ENCODE assay signal across 8 cellular contexts in the genomic region with DNA sequence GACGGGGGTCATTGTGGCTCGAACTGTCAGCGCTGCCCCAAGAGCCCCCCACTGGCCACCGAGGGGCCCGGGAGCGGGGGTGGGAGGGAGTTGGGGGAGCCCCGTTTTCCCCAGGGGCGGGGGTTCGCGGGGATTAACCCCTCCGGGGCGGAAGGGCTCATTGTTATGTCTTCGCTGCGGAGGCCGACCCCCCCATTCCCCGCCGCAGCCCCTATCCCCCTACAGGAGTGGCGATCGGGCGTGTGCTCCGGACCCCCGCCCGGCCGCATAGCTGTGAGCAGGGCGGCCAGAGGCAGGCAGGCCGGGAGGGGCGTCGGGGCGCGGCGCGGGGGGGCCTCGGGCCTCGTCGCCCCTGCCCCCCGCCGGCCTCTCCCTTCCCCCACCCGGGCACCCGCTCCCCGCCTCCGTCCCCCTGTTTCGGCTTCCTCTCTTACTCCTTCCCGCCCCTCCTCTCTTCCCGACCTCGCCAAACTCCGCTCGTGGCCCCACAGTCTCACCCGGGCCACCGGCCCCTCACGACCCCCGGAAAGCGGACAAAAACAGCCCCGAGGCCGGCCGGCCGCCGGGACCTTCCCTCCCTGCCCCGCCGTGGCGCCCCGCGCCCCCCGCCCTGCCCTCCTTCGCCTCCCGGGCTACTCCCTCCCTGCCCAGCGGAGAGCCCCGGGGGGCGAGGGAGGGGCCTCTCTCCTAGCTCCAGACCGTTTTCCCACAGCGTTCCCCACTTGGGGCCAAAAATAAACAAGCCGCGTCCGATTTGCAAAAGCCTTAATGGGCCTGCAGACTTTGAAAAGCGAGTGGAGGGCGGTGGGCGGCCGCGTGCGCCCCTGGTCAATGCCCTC. TPM values are rescaled to one million over a fixed set of nuclear protein-coding genes. Genes with fewer than 3 reads are reported as not detected.
DNase-seq lines count a peak whose midpoint lies in the region; ATAC-seq and TF ChIP-seq lines count a peak whose summit lies in the region.

No MANE protein-coding gene starts in this region.

- H3K4me3 Mint-ChIP-seq in Caco-2 (ENCODE audit: unreplicated experiment): peak overlapping the region; percentile 84
- peak overlapping the region; percentile 98 for H3K4me3 Mint-ChIP-seq in activated naive CD4-positive, alpha-beta T cell treated with anti-CD3 and anti-CD28 coated beads, Interleukin-2, amount 50 U/mL, for 24 hours

- H3K27me3 ChIP-seq in Caco-2 (replicated peaks; ENCODE audit: control insufficient read depth, insufficient read depth, low read length) (no peaks in the 10 kb centered on the region), trophoblast cell (ENCODE audit: insufficient read depth, low read length) (no peaks in the 10 kb centered on the region)

- H3K9me3 Mint-ChIP-seq in Caco-2 (ENCODE audit: unreplicated experiment): no peaks in the 10 kb centered on the region
- H3K9me3 Mint-ChIP-seq in activated naive CD4-positive, alpha-beta T cell treated with anti-CD3 and anti-CD28 coated beads, Interleukin-2, amount 50 U/mL, for 24 hours: no peaks in the 10 kb centered on the region

- H2BK120ac ChIP-seq in trophoblast cell (ENCODE audit: insufficient read depth, low read length, poor library complexity): peak overlapping the region; percentile 63

- H3K36me3 Mint-ChIP-seq in Caco-2 (ENCODE audit: insufficient read depth, unreplicated experiment): peaks cover 18% of the 10 kb centered on the region
- H3K36me3 Mint-ChIP-seq in activated naive CD4-positive, alpha-beta T cell treated with anti-CD3 and anti-CD28 coated beads, Interleukin-2, amount 50 U/mL, for 24 hours: peaks cover 7% of the 10 kb centered on the region

- H3K4me3 ChIP-seq in Caco-2 (ENCODE audit: low read depth, low read length) (peak overlapping the region; percentile 76), LNCaP clone FGC (ENCODE audit: low read depth, low read length) (peak overlapping the region; percentile 74), trophoblast cell (ENCODE audit: low read depth, low read length) (peak overlapping the region; percentile 86)

- peaks cover 12% of the 10 kb centered on the region for H3K79me2 ChIP-seq in trophoblast cell (ENCODE audit: control insufficient read depth, insufficient read depth, low read length, poor library complexity)

- H3K4me1 ChIP-seq in Caco-2 (peaks cover 30% of the 10 kb centered on the region), trophoblast cell (ENCODE audit: control insufficient read depth in 1 of 2, insufficient read depth in 2 of 2, low read length in 2 of 2) (peaks cover 2 to 5% of the 10 kb centered on the region in 2 experiments)

- TF ChIP-seq CTCF in Caco-2 (IDR thresholded peaks at IDR 0.05; ENCODE audit: insufficient read depth in 1 of 2, low read depth in 1 of 2, low read length in 1 of 2, severe bottlenecking in 1 of 2, unreplicated experiment in 1 of 2): no peak
- no peak for TF ChIP-seq CTCF in LNCaP clone FGC (IDR thresholded peaks at IDR 0.05; ENCODE audit: control insufficient read depth, extremely low read depth, insufficient read depth)

- H3K4ac ChIP-seq in trophoblast cell (ENCODE audit: low read depth, low read length): peak overlapping the region; percentile 53

- CTCF ChIA-PET in Caco-2 (lab: Charles Lee): no interaction called here

- POLR2A ChIA-PET in Caco-2 (lab: Charles Lee): no interaction called here

- DNase-seq in Caco-2 (peak in 1 of 2 experiments; percentile 15), LNCaP clone FGC (ENCODE audit: low read depth) (no peak), Right ventricle myocardium inferior (ENCODE audit: missing footprints) (peak; percentile 70), trophoblast cell (peak in 1 of 2 donors; percentile 19), NCI-H446 treated with DMSO at 0.1 percent for 48 hours (lab: John Stamatoyannopoulos, UW) (no peak)

- H3K36me3 ChIP-seq in Caco-2 (ENCODE audit: control insufficient read depth, insufficient read depth, low read length) (no peaks in the 10 kb centered on the region; the same call in 1 of the 2 replicates), trophoblast cell (ENCODE audit: control insufficient read depth in 1 of 2, insufficient read depth in 2 of 2, low read length in 2 of 2) (no peaks in the 10 kb centered on the region)

- H4K8ac ChIP-seq in trophoblast cell (ENCODE audit: low read depth, low read length): peak overlapping the region; percentile 67

- H3K18ac ChIP-seq in trophoblast cell (ENCODE audit: low read length): peak overlapping the region; percentile 80

- H3K9ac ChIP-seq in trophoblast cell (ENCODE audit: low read length): peak overlapping the region; percentile 86

- H3K9me3 ChIP-seq in Caco-2 (no peaks in the 10 kb centered on the region), trophoblast cell (ENCODE audit: insufficient read depth, low read depth, low read length) (no peaks in the 10 kb centered on the region)

- intact Hi-C loops in Caco-2 (cut with micrococcal nuclease; ENCODE audit: unreplicated experiment): loop anchor here (10.0 kb wide), 1 partner anchor 622 kb away; no protein-coding TSS in a partner anchor
- intact Hi-C loops in Right ventricle myocardium inferior (cut with DNase I): loop anchor here (5.0 kb wide), 2 partner anchors 66 to 604 kb away; a partner anchor contains a TSS

- H3K27me3 Mint-ChIP-seq in Caco-2 (ENCODE audit: insufficient read depth, unreplicated experiment): no peaks in the 10 kb centered on the region
- H3K27me3 Mint-ChIP-seq in activated naive CD4-positive, alpha-beta T cell treated with anti-CD3 and anti-CD28 coated beads, Interleukin-2, amount 50 U/mL, for 24 hours: no peaks in the 10 kb centered on the region

- peaks cover 8% of the 10 kb centered on the region for H3K79me1 ChIP-seq in trophoblast cell (ENCODE audit: low read length)

- peak overlapping the region; percentile 67 for H3K27ac ChIP-seq in trophoblast cell (ENCODE audit: low read depth, low read length)

- WGBS in trophoblast cell (ENCODE audit: extremely low coverage, insufficient coverage, insufficient read length): no CpG with 5 or more reads among the region's 79 CpGs

- H2BK5ac ChIP-seq in trophoblast cell (ENCODE audit: low read depth, low read length, poor library complexity): no peak overlapping the region

- no peak overlapping the region for H2AK5ac ChIP-seq in trophoblast cell (ENCODE audit: low read length)

- H3K4me2 ChIP-seq in trophoblast cell (ENCODE audit: low read length): peak overlapping the region; percentile 71

- H3K23ac ChIP-seq in trophoblast cell (ENCODE audit: low read length): no peak overlapping the region

- ATAC-seq in GM21619 (IDR thresholded peaks at IDR 0.05; ENCODE audit: unreplicated experiment): peak; percentile 8
- ATAC-seq in Right ventricle myocardium inferior: peak; percentile 42
- no peak for ATAC-seq in GM18870 (IDR thresholded peaks at IDR 0.05; ENCODE audit: unreplicated experiment)

- peak overlapping the region; percentile 89 for H4K91ac ChIP-seq in trophoblast cell (ENCODE audit: low read depth, low read length)

- peaks cover 38% of the 10 kb centered on the region for H3K4me1 Mint-ChIP-seq in Caco-2 (ENCODE audit: low read depth, unreplicated experiment)
- peaks cover 48% of the 10 kb centered on the region for H3K4me1 Mint-ChIP-seq in activated naive CD4-positive, alpha-beta T cell treated with anti-CD3 and anti-CD28 coated beads, Interleukin-2, amount 50 U/mL, for 24 hours

- H3K27ac Mint-ChIP-seq in Caco-2 (ENCODE audit: unreplicated experiment): peak overlapping the region; percentile 95
- H3K27ac Mint-ChIP-seq in activated naive CD4-positive, alpha-beta T cell treated with anti-CD3 and anti-CD28 coated beads, Interleukin-2, amount 50 U/mL, for 24 hours: peak overlapping the region; percentile 98

- H2AFZ ChIP-seq in trophoblast cell (ENCODE audit: insufficient read depth, low read length, poor library complexity): peak overlapping the region; percentile 45

- no peak overlapping the region for H2BK12ac ChIP-seq in trophoblast cell (ENCODE audit: low read length)

- peak overlapping the region; percentile 84 for H4K12ac ChIP-seq in trophoblast cell (ENCODE audit: low read depth, low read length)

- peak overlapping the region; percentile 86 for H3K14ac ChIP-seq in trophoblast cell (ENCODE audit: low read length)

- no TSS peak for BruUV-seq in Caco-2 (replicated peaks; lab: Mats Ljungman, UMichigan)

RNA-seq across cellular contexts. Expression of a gene that starts 0.8 kb away (rescaled TPM):
- 98.6 and 104 TPM in 2 replicates for total RNA-seq in Caco-2 (2022)
- total RNA-seq in Right ventricle myocardium inferior: 75.3 TPM
- polyA plus RNA-seq in trophoblast cell (2013): 130 and 138 TPM in 2 replicates
